21 cellular contexts compared by ENCODE assay signal in the genomic region with DNA sequence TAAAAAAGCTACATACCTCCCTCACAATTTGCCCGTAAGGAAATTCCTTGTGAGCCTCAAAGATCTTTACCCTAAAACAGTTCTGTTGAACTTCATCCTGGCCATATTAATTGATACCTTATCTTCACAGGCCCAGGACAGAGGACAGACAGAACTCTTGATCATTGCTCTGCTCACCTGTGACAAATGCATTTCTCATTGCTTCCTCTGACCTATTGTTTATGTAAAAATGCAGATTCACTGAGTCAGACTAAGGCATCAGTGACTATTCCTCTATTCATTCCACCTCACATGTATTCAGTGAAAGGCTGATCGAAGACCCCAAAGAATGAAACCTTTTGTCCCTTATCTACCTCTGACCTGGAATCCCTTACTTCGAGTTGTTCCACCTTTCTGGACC.
A peak's percentile ranks its signal among the peaks of the same experiment; 100 is the strongest.
DNase-seq lines count a peak whose midpoint lies in the region; ATAC-seq and TF ChIP-seq lines count a peak whose summit lies in the region.
"Had no signal": no experiment of that assay in that cellular context is flagged by ENCODE, and none has a peak within 500 bp of the region (broad histone marks: within the 10 kb centered on the region; RNA-seq: fewer than 3 reads in every experiment).

No MANE protein-coding gene starts in this region.

- DNase-seq in HT1080 (ENCODE audit: low read depth) (peak; percentile 44), activated B cell treated with CpG ODN at 0.5 μM for 24 hours (no peak), epithelial cell of prostate (ENCODE audit: low read depth, low spot score) (no peak), DMS53 treated with DMSO at 0.1 percent for 48 hours (lab: John Stamatoyannopoulos, UW; ENCODE audit: unreplicated experiment) (no peak), left lobe of liver (ENCODE audit: low spot score) (no peak)
- no peak for DNase-seq in stimulated activated effector memory CD8-positive, alpha-beta T cell treated with anti-CD3 and anti-CD28 coated beads, Interleukin-12 subunit alpha, Interleukin-12 subunit beta, amount 100 ng/mL, for 72 hours (ENCODE audit: low spot score in 2 of 2)
- no peak for DNase-seq in stimulated activated CD4-positive, alpha-beta T cell treated with anti-CD3 and anti-CD28 coated beads, Interleukin-15, amount 100 ng/mL, for 24 hours
- DNase-seq: CD4-positive, CD25-positive, alpha-beta regulatory T cell; DMS79; MV-4-11; NCI-H1105 treated with DMSO at 0.1 percent for 48 hours; NCI-H1694 treated with DMSO at 0.1 percent for 48 hours; NCI-H2081 treated with DMSO at 0.1 percent for 48 hours; NCI-H2171 treated with DMSO at 0.1 percent for 48 hours; NCI-H524 treated with DMSO at 0.1 percent for 48 hours; NCI-H82; RPMI8226; SHP77 treated with DMSO at 0.1 percent for 48 hours had no signal

- no peak overlapping the region for H3K4me3 Mint-ChIP-seq in activated B cell treated with CpG ODN at 0.5 μM for 24 hours
- no peak overlapping the region for H3K4me3 Mint-ChIP-seq in stimulated activated effector memory CD8-positive, alpha-beta T cell treated with anti-CD3 and anti-CD28 coated beads, Interleukin-12 subunit alpha, Interleukin-12 subunit beta, amount 100 ng/mL, for 72 hours
- H3K4me3 Mint-ChIP-seq: CD4-positive, CD25-positive, alpha-beta regulatory T cell; GM23338 had no signal

- no peaks in the 10 kb centered on the region for H3K27me3 Mint-ChIP-seq in activated B cell treated with CpG ODN at 0.5 μM for 24 hours
- H3K27me3 Mint-ChIP-seq: CD4-positive, CD25-positive, alpha-beta regulatory T cell had no signal

- H3K27ac Mint-ChIP-seq in activated B cell treated with CpG ODN at 0.5 μM for 24 hours, result peak overlapping the region; percentile 26
- no peak overlapping the region for H3K27ac Mint-ChIP-seq in stimulated activated effector memory CD8-positive, alpha-beta T cell treated with anti-CD3 and anti-CD28 coated beads, Interleukin-12 subunit alpha, Interleukin-12 subunit beta, amount 100 ng/mL, for 72 hours
- H3K27ac Mint-ChIP-seq: CD4-positive, CD25-positive, alpha-beta regulatory T cell; GM23338 had no signal

- peaks cover 72% of the 10 kb centered on the region for H3K36me3 Mint-ChIP-seq in activated B cell treated with CpG ODN at 0.5 μM for 24 hours (ENCODE audit: low read depth)
- no peaks in the 10 kb centered on the region for H3K36me3 Mint-ChIP-seq in stimulated activated effector memory CD8-positive, alpha-beta T cell treated with anti-CD3 and anti-CD28 coated beads, Interleukin-12 subunit alpha, Interleukin-12 subunit beta, amount 100 ng/mL, for 72 hours

- H3K9me3 Mint-ChIP-seq in activated B cell treated with CpG ODN at 0.5 μM for 24 hours, result peaks cover 7% of the 10 kb centered on the region
- peaks cover 1% of the 10 kb centered on the region for H3K9me3 Mint-ChIP-seq in stimulated activated effector memory CD8-positive, alpha-beta T cell treated with anti-CD3 and anti-CD28 coated beads, Interleukin-12 subunit alpha, Interleukin-12 subunit beta, amount 100 ng/mL, for 72 hours

- no peak for ATAC-seq in activated B cell treated with CpG ODN at 0.5 μM for 24 hours (ENCODE audit: low read depth)
- ATAC-seq in stimulated activated effector memory CD8-positive, alpha-beta T cell treated with anti-CD3 and anti-CD28 coated beads, Interleukin-12 subunit alpha, Interleukin-12 subunit beta, amount 100 ng/mL, for 72 hours, result peak; percentile 44
- no peak for ATAC-seq in left lobe of liver
- ATAC-seq: GM23338 had no signal

- POLR2A ChIA-PET in activated B cell treated with CpG ODN at 0.5 μM for 24 hours (lab: Charles Lee), result no interaction called here

- TF ChIP-seq CTCF in activated B cell treated with CpG ODN at 0.5 μM for 24 hours (IDR thresholded peaks at IDR 0.05), result no peak

- peak overlapping the region; percentile 58 for H3K27ac ChIP-seq in epithelial cell of prostate
- H3K27ac ChIP-seq: KMS-11, SK-N-MC had no signal

- H3K4me1 Mint-ChIP-seq in activated B cell treated with CpG ODN at 0.5 μM for 24 hours, result peaks cover 14% of the 10 kb centered on the region
- H3K4me1 Mint-ChIP-seq in stimulated activated effector memory CD8-positive, alpha-beta T cell treated with anti-CD3 and anti-CD28 coated beads, Interleukin-12 subunit alpha, Interleukin-12 subunit beta, amount 100 ng/mL, for 72 hours, result peaks cover 5% of the 10 kb centered on the region
- H3K4me1 Mint-ChIP-seq: GM23338 had no signal

- CTCF ChIA-PET in activated B cell treated with CpG ODN at 0.5 μM for 24 hours (lab: Charles Lee), result interaction anchor here (1.8 kb wide), 1 partner anchor 12 kb away, joined by 7 read pairs; no protein-coding TSS in a partner anchor

- intact Hi-C loops in activated B cell treated with CpG ODN at 0.5 μM for 24 hours (cut with micrococcal nuclease), result no loop called here
